In the genomic region with DNA sequence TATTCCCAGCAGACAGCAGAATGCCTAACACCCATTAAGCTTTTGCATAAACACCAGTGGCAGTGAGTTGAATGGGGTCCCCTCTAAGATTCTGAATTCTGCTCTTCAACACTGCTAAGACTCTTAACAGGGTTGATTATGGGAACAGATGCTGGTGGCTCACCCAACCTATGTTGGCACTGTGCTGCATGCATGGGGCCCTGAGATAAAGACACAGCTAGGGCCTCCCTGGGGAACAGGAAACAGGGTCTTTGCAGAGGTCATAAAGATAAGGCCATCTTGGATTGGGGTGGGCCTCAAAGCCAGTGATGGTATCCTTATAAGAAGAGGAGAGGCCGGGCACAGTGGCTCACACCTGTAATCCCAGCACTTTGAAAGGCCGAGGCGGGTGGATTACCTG, we compare ENCODE assay signal across 16 cellular contexts.
A peak's percentile ranks its signal among the peaks of the same experiment; 100 is the strongest.
DNase-seq lines count a peak whose midpoint lies in the region; ATAC-seq, FAIRE-seq and TF ChIP-seq lines count a peak whose summit lies in the region.
"Had no signal": no experiment of that assay in that cellular context is flagged by ENCODE, and none has a peak within 500 bp of the region (broad histone marks: within the 10 kb centered on the region; RNA-seq: fewer than 3 reads in every experiment).

No MANE protein-coding gene starts in this region.

- TF ChIP-seq POLR2A in K562 (conservative IDR thresholded peaks at IDR 0.05), result no peak

- TF ChIP-seq EP300 in K562 (IDR thresholded peaks at IDR 0.05; ENCODE audit: low read length), result peak; percentile 69; the same call in 1 of the 2 replicates

- H3K4me3 ChIP-seq in K562 (no peak overlapping the region), neural progenitor cell (no peak overlapping the region)
- H3K4me3 ChIP-seq: A549, GM12878, HAP-1 had no signal

- POLR2A ChIA-PET in K562 (lab: Yijun Ruan, JAX), result interaction anchor here (1.1 to 1.7 kb wide), 2 partner anchors 9 to 11 kb away, joined by 4 to 8 read pairs; no protein-coding TSS in a partner anchor

- ATAC-seq in K562 (peak; percentile 63), GM21367 (IDR thresholded peaks at IDR 0.05; ENCODE audit: unreplicated experiment) (no peak)
- ATAC-seq: A549, GM12878 had no signal

- DNase-seq in HUDEP-2 (lab: John Stamatoyannopoulos, UW; ENCODE audit: unreplicated experiment in 76 of 76) (peak in 63 of 76 experiments; percentile 4 to 70 (median 36)), OCI-M1 (lab: John Stamatoyannopoulos, UW) (peak; percentile 15), K562 (ENCODE audit: extremely low read depth in 1 of 4, low spot score in 3 of 4) (peak; percentile 55 to 76 (median 62)), neural progenitor cell (ENCODE audit: low spot score) (no peak), DMS 273 (lab: John Stamatoyannopoulos, UW; ENCODE audit: unreplicated experiment) (no peak)
- DNase-seq in activated T-cell treated with anti-CD3 and anti-CD28 coated beads, Interleukin-2, amount 50 U/mL, for 24 hours, result no peak
- DNase-seq: Calu3; CD4-positive, CD25-positive, alpha-beta regulatory T cell; DMS79 had no signal

- in situ Hi-C loops in K562 (cut with MboI), result no loop called here

- peaks cover 5 to 24% of the 10 kb centered on the region in 2 experiments; a peak in 4 of 5 replicates for H3K4me1 ChIP-seq in K562 (replicated peaks in 1 of 2; ENCODE audit: control insufficient read depth in 2 of 2, insufficient read depth in 2 of 2, low read length in 2 of 2)
- peaks cover 6% of the 10 kb centered on the region for H3K4me1 ChIP-seq in neural progenitor cell
- H3K4me1 ChIP-seq: A549, HAP-1 had no signal

- H3K9me1 ChIP-seq in K562 (ENCODE audit: control insufficient read depth, insufficient read depth, low read length), result no peaks in the 10 kb centered on the region

- BruUV-seq in K562 (replicated peaks; lab: Mats Ljungman, UMichigan), result no TSS peak

- H3K9me3 Mint-ChIP-seq in neural progenitor cell, result no peaks in the 10 kb centered on the region
- H3K9me3 Mint-ChIP-seq in activated T-cell treated with anti-CD3 and anti-CD28 coated beads, Interleukin-2, amount 50 U/mL, for 24 hours, result no peaks in the 10 kb centered on the region
- H3K9me3 Mint-ChIP-seq: CD4-positive, CD25-positive, alpha-beta regulatory T cell had no signal

- TF ChIP-seq CTCF in K562 (IDR thresholded peaks at IDR 0.05 in 2 of 3, conservative IDR thresholded peaks at IDR 0.05 in 1 of 3; ENCODE audit: insufficient read depth in 2 of 3, low read depth in 1 of 3, low read length in 3 of 3) (no peak), neural progenitor cell (IDR thresholded peaks at IDR 0.05) (no peak)

- peaks cover 26% of the 10 kb centered on the region for H3K4me1 Mint-ChIP-seq in neural progenitor cell
- H3K4me1 Mint-ChIP-seq in activated T-cell treated with anti-CD3 and anti-CD28 coated beads, Interleukin-2, amount 50 U/mL, for 24 hours (ENCODE audit: low read depth), result no peaks in the 10 kb centered on the region

- H3K27me3 ChIP-seq in K562 (ENCODE audit: control insufficient read depth in 2 of 2, insufficient read depth in 2 of 2, low read length in 2 of 2) (no peaks in the 10 kb centered on the region), neural progenitor cell (no peaks in the 10 kb centered on the region)

- no peaks in the 10 kb centered on the region for H3K36me3 Mint-ChIP-seq in neural progenitor cell
- H3K36me3 Mint-ChIP-seq in activated T-cell treated with anti-CD3 and anti-CD28 coated beads, Interleukin-2, amount 50 U/mL, for 24 hours (ENCODE audit: low read depth), result peaks cover 10% of the 10 kb centered on the region

- no peaks in the 10 kb centered on the region for H3F3A ChIP-seq in neural progenitor cell (ENCODE audit: low read depth)

- peaks cover 3% of the 10 kb centered on the region; the same call in 1 of the 3 replicates for H3K36me3 ChIP-seq in K562 (ENCODE audit: control insufficient read depth, insufficient read depth, low read length)
- no peaks in the 10 kb centered on the region for H3K36me3 ChIP-seq in neural progenitor cell
- H3K36me3 ChIP-seq: HAP-1 had no signal

- CTCF ChIA-PET in K562 (lab: Yijun Ruan, JAX; ENCODE audit: low intra/inter-chr PET ratio), result no interaction called here

- peak; percentile 84 for FAIRE-seq in K562 (lab: Jason Lieb, UNC)
- FAIRE-seq: A549, GM12878, GM18507, H1, HTR-8/SVneo had no signal

- H3K4me2 ChIP-seq in K562 (ENCODE audit: insufficient read depth, low read length) (peak overlapping the region; percentile 20; the same call in 1 of the 2 replicates), neural progenitor cell (no peak overlapping the region)
- H3K4me2 ChIP-seq: A549 had no signal

- no peaks in the 10 kb centered on the region for H3K79me2 ChIP-seq in K562 (ENCODE audit: control insufficient read depth, insufficient read depth, low read length)
- H3K79me2 ChIP-seq in neural progenitor cell (ENCODE audit: low read depth), result no peaks in the 10 kb centered on the region

- peak overlapping the region; percentile 42 for H3K27ac ChIP-seq in K562 (ENCODE audit: extremely low read depth, low read depth, low read length)
- no peak overlapping the region for H3K27ac ChIP-seq in neural progenitor cell
- H3K27ac ChIP-seq: A549 had no signal

- no peak overlapping the region for H2AFZ ChIP-seq in K562 (ENCODE audit: low read depth, low read length)
- no peak overlapping the region for H2AFZ ChIP-seq in neural progenitor cell (replicated peaks)

- H3K9ac ChIP-seq in K562 (ENCODE audit: insufficient read depth in 1 of 2, low read depth in 2 of 2, low read length in 2 of 2), result no peak overlapping the region
- H3K9ac ChIP-seq in neural progenitor cell, result no peak overlapping the region

- TF ChIP-seq RAD21 in K562 (CRISPR knock-in tag; conservative IDR thresholded peaks at IDR 0.05 in 1 of 2, IDR thresholded peaks at IDR 0.05 in 1 of 2), result no peak

- intact Hi-C loops in K562 (cut with micrococcal nuclease), result no loop called here

- peaks cover 4% of the 10 kb centered on the region for H3K27me3 Mint-ChIP-seq in neural progenitor cell (ENCODE audit: insufficient read depth, low read depth)
- no peaks in the 10 kb centered on the region for H3K27me3 Mint-ChIP-seq in activated T-cell treated with anti-CD3 and anti-CD28 coated beads, Interleukin-2, amount 50 U/mL, for 24 hours
- H3K27me3 Mint-ChIP-seq: CD4-positive, CD25-positive, alpha-beta regulatory T cell had no signal

- WGBS in K562 (ENCODE audit: insufficient coverage, low coverage, missing lambda C conversion rate), result 6% methylated on average over 3 of the region's 3 CpGs

- H3K27ac Mint-ChIP-seq in neural progenitor cell, result peak overlapping the region; percentile 53
- H3K27ac Mint-ChIP-seq in activated T-cell treated with anti-CD3 and anti-CD28 coated beads, Interleukin-2, amount 50 U/mL, for 24 hours, result no peak overlapping the region
- H3K27ac Mint-ChIP-seq: CD4-positive, CD25-positive, alpha-beta regulatory T cell had no signal

- no peaks in the 10 kb centered on the region for H4K20me1 ChIP-seq in K562 (replicated peaks; ENCODE audit: control insufficient read depth, insufficient read depth, low read length)
- no peaks in the 10 kb centered on the region for H4K20me1 ChIP-seq in neural progenitor cell (ENCODE audit: low read depth)

- H3K9me3 ChIP-seq in K562 (replicated peaks; ENCODE audit: control insufficient read depth, insufficient read depth, low read depth, low read length), result no peaks in the 10 kb centered on the region
- no peaks in the 10 kb centered on the region for H3K9me3 ChIP-seq in neural progenitor cell (ENCODE audit: low read depth)
- H3K9me3 ChIP-seq: A549, HAP-1 had no signal

- no peak overlapping the region for H3K4me3 Mint-ChIP-seq in neural progenitor cell
- H3K4me3 Mint-ChIP-seq in activated T-cell treated with anti-CD3 and anti-CD28 coated beads, Interleukin-2, amount 50 U/mL, for 24 hours, result no peak overlapping the region
- H3K4me3 Mint-ChIP-seq: CD4-positive, CD25-positive, alpha-beta regulatory T cell had no signal

TF ChIP-seq in K562, 482 proteins besides CTCF, POLR2A, EP300 and RAD21 (continues in another document):
- TF ChIP-seq ZNF121 (CRISPR knock-in tag; conservative IDR thresholded peaks at IDR 0.05) (no peak), ARID1B (IDR thresholded peaks at IDR 0.05) (peak; percentile 78), NRF1 (conservative IDR thresholded peaks at IDR 0.05 in 1 of 2, IDR thresholded peaks at IDR 0.05 in 1 of 2) (no peak), RBM15 (IDR thresholded peaks at IDR 0.05; ENCODE audit: insufficient read depth, low read length) (no peak), CBFA2T3 (IDR thresholded peaks at IDR 0.05) (peak; percentile 90), KAT7 (CRISPR knock-in tag; IDR thresholded peaks at IDR 0.05; ENCODE audit: borderline replicate concordance) (no peak), NFE2L1 (tag; IDR thresholded peaks at IDR 0.05; ENCODE audit: borderline replicate concordance, low read depth) (no peak), STAT5A (IDR thresholded peaks at IDR 0.05; ENCODE audit: borderline replicate concordance, low read length) (peak; percentile 31; the same call in 1 of the 2 replicates), CBFA2T2 (conservative IDR thresholded peaks at IDR 0.05) (peak; percentile 82), ASH1L (IDR thresholded peaks at IDR 0.05; ENCODE audit: borderline replicate concordance, low read depth, partially characterized antibody) (no peak), TEAD4 (IDR thresholded peaks at IDR 0.05; ENCODE audit: low read length) (peak; percentile 51; the same call in 1 of the 2 replicates), TEAD4 (CRISPR knock-in tag; IDR thresholded peaks at IDR 0.05; ENCODE audit: borderline replicate concordance) (no peak)
- TF ChIP-seq, protein P1, sequence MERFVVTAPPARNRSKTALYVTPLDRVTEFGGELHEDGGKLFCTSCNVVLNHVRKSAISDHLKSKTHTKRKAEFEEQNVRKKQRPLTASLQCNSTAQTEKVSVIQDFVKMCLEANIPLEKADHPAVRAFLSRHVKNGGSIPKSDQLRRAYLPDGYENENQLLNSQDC (CRISPR knock-in tag; IDR thresholded peaks at IDR 0.05), result no peak
- TF ChIP-seq, protein P2, sequence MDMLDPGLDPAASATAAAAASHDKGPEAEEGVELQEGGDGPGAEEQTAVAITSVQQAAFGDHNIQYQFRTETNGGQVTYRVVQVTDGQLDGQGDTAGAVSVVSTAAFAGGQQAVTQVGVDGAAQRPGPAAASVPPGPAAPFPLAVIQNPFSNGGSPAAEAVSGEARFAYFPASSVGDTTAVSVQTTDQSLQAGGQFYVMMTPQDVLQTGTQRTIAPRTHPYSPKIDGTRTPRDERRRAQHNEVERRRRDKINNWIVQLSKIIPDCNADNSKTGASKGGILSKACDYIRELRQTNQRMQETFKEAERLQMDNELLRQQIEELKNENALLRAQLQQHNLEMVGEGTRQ (CRISPR knock-in tag; IDR thresholded peaks at IDR 0.05), result no peak

Comparison
In these comparisons a context has a peak if more than half of its experiments do, and no peak if none do; other contexts are left out.
1. DNase-seq: peak in HUDEP-2 (63 of 76), OCI-M1 (single experiment) and K562 (4 of 4); none in neural progenitor cell (single experiment), DMS 273 (single experiment) and activated T-cell treated with anti-CD3 and anti-CD28 coated beads, Interleukin-2, amount 50 U/mL, for 24 hours (single experiment).